ENCODE assay signal across 13 cellular contexts in genomic region chr10:20897146-20897834, GRCh38. TPM values are rescaled to one million over a fixed set of nuclear protein-coding genes. Genes with fewer than 3 reads are reported as not detected.
DNase-seq lines count a peak whose midpoint lies in the region; ATAC-seq and TF ChIP-seq lines count a peak whose summit lies in the region.
"Had no signal": no experiment of that assay in that cellular context is flagged by ENCODE, and none has a peak within 500 bp of the region (broad histone marks: within the 10 kb centered on the region; RNA-seq: fewer than 3 reads in every experiment).

A gene with protein sequence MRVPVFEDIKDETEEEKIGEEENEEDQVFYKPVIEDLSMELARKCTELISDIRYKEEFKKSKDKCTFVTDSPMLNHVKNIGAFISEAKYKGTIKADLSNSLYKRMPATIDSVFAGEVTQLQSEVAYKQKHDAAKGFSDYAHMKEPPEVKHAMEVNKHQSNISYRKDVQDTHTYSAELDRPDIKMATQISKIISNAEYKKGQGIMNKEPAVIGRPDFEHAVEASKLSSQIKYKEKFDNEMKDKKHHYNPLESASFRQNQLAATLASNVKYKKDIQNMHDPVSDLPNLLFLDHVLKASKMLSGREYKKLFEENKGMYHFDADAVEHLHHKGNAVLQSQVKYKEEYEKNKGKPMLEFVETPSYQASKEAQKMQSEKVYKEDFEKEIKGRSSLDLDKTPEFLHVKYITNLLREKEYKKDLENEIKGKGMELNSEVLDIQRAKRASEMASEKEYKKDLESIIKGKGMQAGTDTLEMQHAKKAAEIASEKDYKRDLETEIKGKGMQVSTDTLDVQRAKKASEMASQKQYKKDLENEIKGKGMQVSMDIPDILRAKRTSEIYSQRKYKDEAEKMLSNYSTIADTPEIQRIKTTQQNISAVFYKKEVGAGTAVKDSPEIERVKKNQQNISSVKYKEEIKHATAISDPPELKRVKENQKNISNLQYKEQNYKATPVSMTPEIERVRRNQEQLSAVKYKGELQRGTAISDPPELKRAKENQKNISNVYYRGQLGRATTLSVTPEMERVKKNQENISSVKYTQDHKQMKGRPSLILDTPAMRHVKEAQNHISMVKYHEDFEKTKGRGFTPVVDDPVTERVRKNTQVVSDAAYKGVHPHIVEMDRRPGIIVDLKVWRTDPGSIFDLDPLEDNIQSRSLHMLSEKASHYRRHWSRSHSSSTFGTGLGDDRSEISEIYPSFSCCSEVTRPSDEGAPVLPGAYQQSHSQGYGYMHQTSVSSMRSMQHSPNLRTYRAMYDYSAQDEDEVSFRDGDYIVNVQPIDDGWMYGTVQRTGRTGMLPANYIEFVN (minus strand): TSS chr10:20897311. CDS start chr10:20897205, 106 bp downstream.

- no peaks in the 10 kb centered on the region for H3K4me1 ChIP-seq in mucosa of descending colon (ENCODE audit: low read depth)
- no peaks in the 10 kb centered on the region for H3K4me1 ChIP-seq in upper lobe of left lung

- H3K4me3 ChIP-seq in mucosa of descending colon, result no peak within 1 kb of the TSS
- no peak within 1 kb of the TSS for H3K4me3 ChIP-seq in upper lobe of left lung

- H3K36me3 ChIP-seq in mucosa of descending colon (ENCODE audit: low read depth) (no peaks in the 10 kb centered on the region), upper lobe of left lung (peaks cover 0 to 5% (median 0%) of the 10 kb centered on the region in 4 donors)

- intact Hi-C loops in cardiac septum (cut with DNase I), result loop anchor here (5.0 to 10.0 kb wide), 2 partner anchors 175 to 628 kb away; partner anchors contain the start of gene SKIDA1
- intact Hi-C loops in mucosa of descending colon (cut with DNase I, micrococcal nuclease), result no loop called here

- H3K9me3 ChIP-seq in mucosa of descending colon, result no peaks in the 10 kb centered on the region
- H3K9me3 ChIP-seq in upper lobe of left lung, result no peaks in the 10 kb centered on the region

- no peaks in the 10 kb centered on the region for H3K27me3 ChIP-seq in upper lobe of left lung

- DNase-seq in amniotic epithelial cell (ENCODE audit: low read depth) (peak; percentile 73), cardiac septum (ENCODE audit: low spot score) (no peak), mucosa of descending colon (no peak), upper lobe of left lung (no peak), cerebellar cortex (ENCODE audit: low spot score) (no peak), AG20443 (ENCODE audit: low spot score) (no peak)
- no peak for DNase-seq in stimulated activated CD8-positive, alpha-beta memory T cell treated with anti-CD3 and anti-CD28 coated beads, Interleukin-4, amount 100 ng/mL, for 48 hours
- DNase-seq: activated gamma-delta T cell treated with Interleukin-2 at 50 U/mL for 16 hours; NCI-H2029 treated with DMSO at 0.1 percent for 48 hours; small intestine; stimulated activated naive CD4-positive, alpha-beta T cell had no signal

- TF ChIP-seq POLR2A in upper lobe of left lung (IDR thresholded peaks at IDR 0.05), result no peak

- 69% methylated on average over 2 of the region's 2 CpGs for WGBS in upper lobe of left lung, 2 donors

- no peak within 1 kb of the TSS for H3K27ac ChIP-seq in upper lobe of left lung

- no peak for TF ChIP-seq CTCF in mucosa of descending colon (IDR thresholded peaks at IDR 0.05)
- TF ChIP-seq CTCF in upper lobe of left lung (IDR thresholded peaks at IDR 0.05), result no peak

- no peak for TF ChIP-seq EP300 in upper lobe of left lung (IDR thresholded peaks at IDR 0.05)

- no peak for ATAC-seq in mucosa of descending colon
- ATAC-seq in upper lobe of left lung (ENCODE audit: low FRiP score in 2 of 2), result no peak
- ATAC-seq in HG02642 (IDR thresholded peaks at IDR 0.05; ENCODE audit: poor library complexity, unreplicated experiment), result no peak

RNA-seq across cellular contexts. Expression of the gene that starts here (rescaled TPM):
- 597 TPM for total RNA-seq in cardiac septum
- total RNA-seq in mucosa of descending colon, result 10 to 100 TPM in 2 of 3 donors, 1 to 10 TPM in 1; 5.7 to 22.0 (median 14.7) TPM
- 100 to 1,000 TPM in 5 of 6 donors, 10 to 100 TPM in 1; 61.2 to 274 (median 134) TPM for total RNA-seq in upper lobe of left lung
- total RNA-seq: B cell had no signal
